In genomic region chr4:153426207-153426886, GRCh38 we compare ENCODE assay signal across 10 cellular contexts. TPM values are rescaled to one million over a fixed set of nuclear protein-coding genes. Genes with fewer than 3 reads are reported as not detected.
A peak's percentile ranks its signal among the peaks of the same experiment; 100 is the strongest.
DNase-seq lines count a peak whose midpoint lies in the region; ATAC-seq, FAIRE-seq and TF ChIP-seq lines count a peak whose summit lies in the region.
"Had no signal": no experiment of that assay in that cellular context is flagged by ENCODE, and none has a peak within 500 bp of the region (broad histone marks: within the 10 kb centered on the region; RNA-seq: fewer than 3 reads in every experiment).

No MANE protein-coding gene starts in this region.

- DNase-seq in CD4-positive, alpha-beta memory T cell = peak; percentile 52 to 72 (median 65)
- DNase-seq in GM19239 (ENCODE audit: insufficient read length, low spot score) (no peak), Right ventricle myocardium superior (no peak), MM.1S (no peak), stomach (no peak), activated gamma-delta T cell (lab: John Stamatoyannopoulos, UW) (no peak)
- DNase-seq: body of pancreas, NCI-H748 treated with DMSO at 0.1 percent for 48 hours had no signal

- H3K4me1 Mint-ChIP-seq in CD4-positive, alpha-beta memory T cell = peaks cover 29 to 51% (median 41%) of the 10 kb centered on the region in 4 donors
- H3K4me1 Mint-ChIP-seq in activated T-helper 17 cell treated with anti-CD3 and anti-CD28 coated beads, Interleukin-2, amount 50 U/mL, for 72 hours = peaks cover 7% of the 10 kb centered on the region

- no peak overlapping the region for H3K4me2 ChIP-seq in MM.1S (ENCODE audit: low read depth, low read length)

- no peaks in the 10 kb centered on the region for H3K27me3 ChIP-seq in CD4-positive, alpha-beta memory T cell (ENCODE audit: insufficient read depth, low read length)
- H3K27me3 ChIP-seq in MM.1S (replicated peaks; ENCODE audit: insufficient read depth, low read length) (no peaks in the 10 kb centered on the region), stomach (no peaks in the 10 kb centered on the region)
- H3K27me3 ChIP-seq: body of pancreas had no signal

- H3F3A ChIP-seq in MM.1S (ENCODE audit: insufficient read depth, low read length) = no peaks in the 10 kb centered on the region

- peak overlapping the region in 7 of 8 donors; percentile 13 to 74 (median 65) for H3K4me3 Mint-ChIP-seq in CD4-positive, alpha-beta memory T cell
- no peak overlapping the region for H3K4me3 Mint-ChIP-seq in activated T-helper 17 cell treated with anti-CD3 and anti-CD28 coated beads, Interleukin-2, amount 50 U/mL, for 72 hours

- TF ChIP-seq POLR2A in stomach (IDR thresholded peaks at IDR 0.05) = no peak

- peak; percentile 68 for FAIRE-seq in GM19239 (lab: Jason Lieb, UNC)

- no peaks in the 10 kb centered on the region for H3K9me3 Mint-ChIP-seq in CD4-positive, alpha-beta memory T cell
- H3K9me3 Mint-ChIP-seq in activated T-helper 17 cell treated with anti-CD3 and anti-CD28 coated beads, Interleukin-2, amount 50 U/mL, for 72 hours = no peaks in the 10 kb centered on the region

- POLR2A ChIA-PET in CD4-positive, alpha-beta memory T cell (lab: Charles Lee; ENCODE audit: partially characterized antibody) = interaction anchor here (0.8 to 2.6 kb wide), 9 partner anchors 13 to 169 kb away, joined by 3 to 19 read pairs (median 3); partner anchors contain the start of gene TMEM131L

- CTCF ChIA-PET in CD4-positive, alpha-beta memory T cell (lab: Charles Lee; ENCODE audit: partially characterized antibody) = interaction anchor here (1.2 to 10.2 kb wide), 5 partner anchors 11 to 146 kb away, joined by 3 to 228 read pairs (median 6); no protein-coding TSS in a partner anchor

- intact Hi-C loops in CD4-positive, alpha-beta memory T cell (cut with micrococcal nuclease) = loop anchor here (5.0 kb wide), 1 partner anchor 274 kb away; no protein-coding TSS in a partner anchor
- intact Hi-C loops in Right ventricle myocardium superior (cut with DNase I) = no loop called here
- intact Hi-C loops in stomach (cut with DNase I; ENCODE audit: low total_unique reads) = no loop called here

- no peaks in the 10 kb centered on the region for H3K36me3 ChIP-seq in CD4-positive, alpha-beta memory T cell (ENCODE audit: insufficient read depth, low read length)
- H3K36me3 ChIP-seq in MM.1S (replicated peaks; ENCODE audit: insufficient read depth, low read length) (no peaks in the 10 kb centered on the region), stomach (no peaks in the 10 kb centered on the region)

- peaks cover 64% of the 10 kb centered on the region for H3K4me1 ChIP-seq in CD4-positive, alpha-beta memory T cell (ENCODE audit: insufficient read depth, low read length)
- no peaks in the 10 kb centered on the region for H3K4me1 ChIP-seq in MM.1S (ENCODE audit: low read length)
- H3K4me1 ChIP-seq in stomach = peaks cover 0 to 14% (median 2%) of the 10 kb centered on the region in 4 donors
- H3K4me1 ChIP-seq: body of pancreas had no signal

- H3K27ac ChIP-seq in CD4-positive, alpha-beta memory T cell (ENCODE audit: low read depth, low read length) = no peak overlapping the region
- H3K27ac ChIP-seq in MM.1S (ENCODE audit: low read length) (no peak overlapping the region), stomach (no peak overlapping the region)
- H3K27ac ChIP-seq: body of pancreas had no signal

- no peaks in the 10 kb centered on the region for H3K9me2 ChIP-seq in MM.1S (replicated peaks; ENCODE audit: insufficient read depth, low read length)

- no peaks in the 10 kb centered on the region for H3K9me3 ChIP-seq in CD4-positive, alpha-beta memory T cell (ENCODE audit: control insufficient read depth in 1 of 2, low read length in 2 of 2)
- H3K9me3 ChIP-seq in MM.1S (replicated peaks; ENCODE audit: insufficient read depth, low read length) (no peaks in the 10 kb centered on the region), stomach (no peaks in the 10 kb centered on the region)
- H3K9me3 ChIP-seq: body of pancreas had no signal

- TF ChIP-seq EP300 in stomach (IDR thresholded peaks at IDR 0.05) = no peak

- no peak for TF ChIP-seq CTCF in MM.1S (IDR thresholded peaks at IDR 0.05; ENCODE audit: low read length)
- no peak for TF ChIP-seq CTCF in stomach (IDR thresholded peaks at IDR 0.05)

- 82 to 91% (median 90%) methylated on average over 4 of the region's 4 CpGs for WGBS in stomach, 5 donors

- no peaks in the 10 kb centered on the region for H4K20me1 ChIP-seq in MM.1S (ENCODE audit: insufficient read depth, low read length)

- no peaks in the 10 kb centered on the region for H3K36me3 Mint-ChIP-seq in CD4-positive, alpha-beta memory T cell
- H3K36me3 Mint-ChIP-seq in activated T-helper 17 cell treated with anti-CD3 and anti-CD28 coated beads, Interleukin-2, amount 50 U/mL, for 72 hours (ENCODE audit: low read depth) = no peaks in the 10 kb centered on the region

- H3K79me2 ChIP-seq in MM.1S (ENCODE audit: low read length) = no peaks in the 10 kb centered on the region

- ATAC-seq in HG03066 (IDR thresholded peaks at IDR 0.05; ENCODE audit: low read depth, unreplicated experiment) (peak; percentile 58), Right ventricle myocardium superior (ENCODE audit: poor library complexity) (no peak)
- ATAC-seq in activated T-helper 17 cell treated with anti-CD3 and anti-CD28 coated beads, Interleukin-2, amount 50 U/mL, for 72 hours (replicated peaks) = peak; percentile 31
- ATAC-seq: body of pancreas had no signal

- H3K27ac Mint-ChIP-seq in CD4-positive, alpha-beta memory T cell = peak overlapping the region; percentile 83 to 94 (median 90)
- H3K27ac Mint-ChIP-seq in activated T-helper 17 cell treated with anti-CD3 and anti-CD28 coated beads, Interleukin-2, amount 50 U/mL, for 72 hours = no peak overlapping the region

- H3K27me3 Mint-ChIP-seq in CD4-positive, alpha-beta memory T cell = no peaks in the 10 kb centered on the region
- H3K27me3 Mint-ChIP-seq in activated T-helper 17 cell treated with anti-CD3 and anti-CD28 coated beads, Interleukin-2, amount 50 U/mL, for 72 hours = no peaks in the 10 kb centered on the region

- H3K4me3 ChIP-seq in CD4-positive, alpha-beta memory T cell (ENCODE audit: low read length in 2 of 2) = no peak overlapping the region
- H3K4me3 ChIP-seq in MM.1S (ENCODE audit: low read length) (no peak overlapping the region), stomach (no peak overlapping the region)
- H3K4me3 ChIP-seq: body of pancreas had no signal

- H2AFZ ChIP-seq in MM.1S (ENCODE audit: low read length) = no peak overlapping the region

- no peak overlapping the region for H3K9ac ChIP-seq in MM.1S (ENCODE audit: low read length)

RNA-seq across cellular contexts. Expression of gene TMEM131L, which starts 39.8 kb away (rescaled TPM):
- 10 to 100 TPM; 62.5 to 65.6 TPM for total RNA-seq in CD4-positive, alpha-beta memory T cell
- polyA plus RNA-seq in CD4-positive, alpha-beta memory T cell = 10 to 100 TPM; 20.8 to 43.8 TPM
- 10 to 100 TPM; 19.1 to 30.9 TPM for total RNA-seq in activated T-helper 17 cell treated with anti-CD3 and anti-CD28 coated beads, Interleukin-2, amount 50 U/mL, for 72 hours
- total RNA-seq in Right ventricle myocardium superior (13.7 TPM), stomach (10 to 100 TPM; 12.9 to 40.0 (median 19.1) TPM)
- polyA plus RNA-seq in stomach = 1 to 10 TPM; 2.4 to 4.4 (median 2.7) TPM

Comparison
In these comparisons a context has a peak if more than half of its experiments do, and no peak if none do; other contexts are left out.
1. DNase-seq: peak in CD4-positive, alpha-beta memory T cell (5 of 5); none in GM19239 (single experiment), Right ventricle myocardium superior (single experiment), MM.1S (single experiment), stomach (single experiment) and activated gamma-delta T cell (single experiment).